In genomic region chr1:9095818-9096217, GRCh38 we compare ENCODE assay signal across 37 cellular contexts. TPM values are rescaled to one million over a fixed set of nuclear protein-coding genes. Genes with fewer than 3 reads are reported as not detected.
"Had no signal": no experiment of that assay in that cellular context is flagged by ENCODE, and none has a peak within 500 bp of the region (broad histone marks: within the 10 kb centered on the region; RNA-seq: fewer than 3 reads in every experiment).

No MANE protein-coding gene starts in this region.

- H3K4me3 ChIP-seq: adrenal gland, ascending aorta, breast epithelium, cardiac muscle cell, esophagus muscularis mucosa, gastrocnemius medialis, heart left ventricle had no signal

- H3K36me3 Mint-ChIP-seq: activated CD4-positive, alpha-beta memory T cell treated with anti-CD3 and anti-CD28 coated beads for 36 hours; activated CD8-positive, alpha-beta memory T cell treated with anti-CD3 and anti-CD28 coated beads, Interleukin-2, amount 10 ng/mL, durations not matched to agents 7 days and 5 days; activated naive CD4-positive, alpha-beta T cell treated with anti-CD3 and anti-CD28 coated beads, Interleukin-2, amount 50 U/mL, for 24 hours; activated naive CD8-positive, alpha-beta T cell treated with anti-CD3 and anti-CD28 coated beads for 36 hours; brain had no signal

- H3K27me3 ChIP-seq: adrenal gland, ascending aorta, breast epithelium, cardiac muscle cell, esophagus muscularis mucosa, gastrocnemius medialis, heart left ventricle had no signal

- DNase-seq: activated CD4-positive, alpha-beta memory T cell treated with anti-CD3 and anti-CD28 coated beads for 36 hours; activated CD4-positive, alpha-beta T cell treated with anti-CD3 and anti-CD28 coated beads for 36 hours; activated CD4-positive, alpha-beta T cell treated with anti-CD3 and anti-CD28 coated beads, Interleukin-2, amount 10 ng/mL, durations not matched to agents 24 days and 14 days; activated CD4-positive, CD25-positive, alpha-beta regulatory T cell; activated CD4-positive, CD25-positive, alpha-beta regulatory T cell treated with anti-CD3 and anti-CD28 coated beads, Interleukin-2, amount 50 U/mL, for 72 hours; activated CD8-positive, alpha-beta memory T cell treated with anti-CD3 and anti-CD28 coated beads, Interleukin-2, amount 10 ng/mL, durations not matched to agents 7 days and 5 days; activated CD8-positive, alpha-beta memory T cell treated with anti-CD3 and anti-CD28 coated beads, Interleukin-2, amount 50 U/mL, for 4 hours; activated CD8-positive, alpha-beta T cell treated with anti-CD3 and anti-CD28 coated beads, Interleukin-2, amount 10 ng/mL, durations not matched to agents 7 days and 5 days; activated effector memory CD4-positive, alpha-beta T cell treated with anti-CD3 and anti-CD28 coated beads, Interleukin-2, amount 50 U/mL, for 16 hours; activated naive CD4-positive, alpha-beta T cell treated with anti-CD3 and anti-CD28 coated beads for 36 hours; activated naive CD8-positive, alpha-beta T cell treated with anti-CD3 and anti-CD28 coated beads for 36 hours; activated naive CD8-positive, alpha-beta T cell treated with anti-CD3 and anti-CD28 coated beads, Interleukin-2, amount 50 U/mL, for 24 hours; activated T-cell treated with anti-CD3 and anti-CD28 coated beads, Interleukin-2, amount 50 U/mL, for 1 hour; activated T-cell treated with anti-CD3 and anti-CD28 coated beads, Interleukin-2, amount 50 U/mL, for 48 hours; adrenal gland; effector CD8-positive, alpha-beta T cell; foreskin keratinocyte; gastrocnemius medialis; glutamatergic neuron; heart left ventricle; T-helper 1 cell; T-helper 17 cell; T1000; WERI-Rb-1 had no signal

- H3K27ac Mint-ChIP-seq: activated CD4-positive, alpha-beta memory T cell treated with anti-CD3 and anti-CD28 coated beads for 36 hours; activated CD4-positive, alpha-beta T cell treated with anti-CD3 and anti-CD28 coated beads for 36 hours; activated CD4-positive, alpha-beta T cell treated with anti-CD3 and anti-CD28 coated beads, Interleukin-2, amount 10 ng/mL, durations not matched to agents 24 days and 14 days; activated CD8-positive, alpha-beta memory T cell treated with anti-CD3 and anti-CD28 coated beads, Interleukin-2, amount 10 ng/mL, durations not matched to agents 7 days and 5 days; activated CD8-positive, alpha-beta T cell treated with anti-CD3 and anti-CD28 coated beads, Interleukin-2, amount 10 ng/mL, durations not matched to agents 7 days and 5 days; activated naive CD4-positive, alpha-beta T cell treated with anti-CD3 and anti-CD28 coated beads for 36 hours; activated naive CD4-positive, alpha-beta T cell treated with anti-CD3 and anti-CD28 coated beads, Interleukin-2, amount 50 U/mL, for 24 hours; activated naive CD8-positive, alpha-beta T cell treated with anti-CD3 and anti-CD28 coated beads for 36 hours; activated naive CD8-positive, alpha-beta T cell treated with anti-CD3 and anti-CD28 coated beads, Interleukin-2, amount 50 U/mL, for 24 hours; activated T-helper 1 cell treated with anti-CD3 and anti-CD28 coated beads, Interleukin-12 subunit alpha, Interleukin-12 subunit beta, Interleukin-2, Interleukin-4 antibody, amounts not matched to agents 30 ng/mL and 10 ng/mL and 1 ng/mL, durations not matched to agents 14 hours and 24 hours and 36 hours; activated T-helper 2 cell treated with anti-CD3 and anti-CD28 coated beads, Interferon-gamma antibody, Interleukin-2, Interleukin-4, amounts not matched to agents 10 μg/mL and 5 μg/mL and 100 μg/mL, durations not matched to agents 14 hours and 24 hours and 36 hours; brain; T-helper 17 cell; T-helper 2 cell treated with Interferon-gamma antibody and Interleukin-4, amounts not matched to agents 5 μg/mL and 100 μg/mL, for 36 hours had no signal

- H3K4me1 ChIP-seq: adrenal gland, ascending aorta, breast epithelium, foreskin keratinocyte had no signal

- H3K27ac ChIP-seq: adrenal gland, ascending aorta, breast epithelium, cardiac muscle cell, esophagus muscularis mucosa, foreskin keratinocyte, gastrocnemius medialis, heart left ventricle, WERI-Rb-1 had no signal

- H3K9me3 Mint-ChIP-seq: activated CD4-positive, alpha-beta memory T cell treated with anti-CD3 and anti-CD28 coated beads for 36 hours; activated CD4-positive, alpha-beta T cell treated with anti-CD3 and anti-CD28 coated beads, Interleukin-2, amount 10 ng/mL, durations not matched to agents 24 days and 14 days; activated naive CD4-positive, alpha-beta T cell treated with anti-CD3 and anti-CD28 coated beads for 36 hours; activated naive CD4-positive, alpha-beta T cell treated with anti-CD3 and anti-CD28 coated beads, Interleukin-2, amount 50 U/mL, for 24 hours; activated naive CD8-positive, alpha-beta T cell treated with anti-CD3 and anti-CD28 coated beads for 36 hours; activated naive CD8-positive, alpha-beta T cell treated with anti-CD3 and anti-CD28 coated beads, Interleukin-2, amount 50 U/mL, for 24 hours; activated T-helper 1 cell treated with anti-CD3 and anti-CD28 coated beads, Interleukin-12 subunit alpha, Interleukin-12 subunit beta, Interleukin-2, Interleukin-4 antibody, amounts not matched to agents 30 ng/mL and 10 ng/mL and 1 ng/mL, durations not matched to agents 14 hours and 24 hours and 36 hours; activated T-helper 2 cell treated with anti-CD3 and anti-CD28 coated beads, Interferon-gamma antibody, Interleukin-2, Interleukin-4, amounts not matched to agents 10 μg/mL and 5 μg/mL and 100 μg/mL, durations not matched to agents 14 hours and 24 hours and 36 hours; central memory CD8-positive, alpha-beta T cell; T-helper 2 cell treated with Interferon-gamma antibody and Interleukin-4, amounts not matched to agents 5 μg/mL and 100 μg/mL, for 36 hours had no signal

- H3K9me3 ChIP-seq: adrenal gland, ascending aorta, breast epithelium, esophagus muscularis mucosa, gastrocnemius medialis had no signal

- H3K27me3 Mint-ChIP-seq: activated CD4-positive, alpha-beta memory T cell treated with anti-CD3 and anti-CD28 coated beads for 36 hours; activated CD4-positive, alpha-beta T cell treated with anti-CD3 and anti-CD28 coated beads for 36 hours; activated naive CD4-positive, alpha-beta T cell treated with anti-CD3 and anti-CD28 coated beads, Interleukin-2, amount 50 U/mL, for 24 hours; activated naive CD8-positive, alpha-beta T cell treated with anti-CD3 and anti-CD28 coated beads for 36 hours; activated naive CD8-positive, alpha-beta T cell treated with anti-CD3 and anti-CD28 coated beads, Interleukin-2, amount 50 U/mL, for 24 hours; brain; central memory CD8-positive, alpha-beta T cell; T-helper 17 cell had no signal

- H3K4me1 Mint-ChIP-seq: activated CD4-positive, alpha-beta T cell treated with anti-CD3 and anti-CD28 coated beads for 36 hours; activated CD4-positive, alpha-beta T cell treated with anti-CD3 and anti-CD28 coated beads, Interleukin-2, amount 10 ng/mL, durations not matched to agents 24 days and 14 days; activated CD8-positive, alpha-beta memory T cell treated with anti-CD3 and anti-CD28 coated beads, Interleukin-2, amount 10 ng/mL, durations not matched to agents 7 days and 5 days; activated naive CD4-positive, alpha-beta T cell treated with anti-CD3 and anti-CD28 coated beads, Interleukin-2, amount 50 U/mL, for 24 hours; activated naive CD8-positive, alpha-beta T cell treated with anti-CD3 and anti-CD28 coated beads for 36 hours; activated naive CD8-positive, alpha-beta T cell treated with anti-CD3 and anti-CD28 coated beads, Interleukin-2, amount 50 U/mL, for 24 hours; brain; central memory CD8-positive, alpha-beta T cell had no signal

- ATAC-seq: activated CD4-positive, alpha-beta T cell treated with anti-CD3 and anti-CD28 coated beads for 36 hours; activated CD8-positive, alpha-beta memory T cell treated with anti-CD3 and anti-CD28 coated beads, Interleukin-2, amount 10 ng/mL, durations not matched to agents 7 days and 5 days; activated CD8-positive, alpha-beta T cell treated with anti-CD3 and anti-CD28 coated beads, Interleukin-2, amount 10 ng/mL, durations not matched to agents 7 days and 5 days; activated naive CD8-positive, alpha-beta T cell treated with anti-CD3 and anti-CD28 coated beads, Interleukin-2, amount 50 U/mL, for 24 hours; foreskin keratinocyte; gastrocnemius medialis; heart left ventricle; T-helper 17 cell had no signal

- H3K4me3 Mint-ChIP-seq: activated CD4-positive, alpha-beta memory T cell treated with anti-CD3 and anti-CD28 coated beads for 36 hours; activated CD4-positive, alpha-beta T cell treated with anti-CD3 and anti-CD28 coated beads for 36 hours; activated CD4-positive, alpha-beta T cell treated with anti-CD3 and anti-CD28 coated beads, Interleukin-2, amount 10 ng/mL, durations not matched to agents 24 days and 14 days; activated CD8-positive, alpha-beta memory T cell treated with anti-CD3 and anti-CD28 coated beads, Interleukin-2, amount 10 ng/mL, durations not matched to agents 7 days and 5 days; activated CD8-positive, alpha-beta T cell treated with anti-CD3 and anti-CD28 coated beads, Interleukin-2, amount 10 ng/mL, durations not matched to agents 7 days and 5 days; activated naive CD4-positive, alpha-beta T cell treated with anti-CD3 and anti-CD28 coated beads for 36 hours; activated naive CD4-positive, alpha-beta T cell treated with anti-CD3 and anti-CD28 coated beads, Interleukin-2, amount 50 U/mL, for 24 hours; activated naive CD8-positive, alpha-beta T cell treated with anti-CD3 and anti-CD28 coated beads for 36 hours; activated naive CD8-positive, alpha-beta T cell treated with anti-CD3 and anti-CD28 coated beads, Interleukin-2, amount 50 U/mL, for 24 hours; activated T-helper 1 cell treated with anti-CD3 and anti-CD28 coated beads, Interleukin-12 subunit alpha, Interleukin-12 subunit beta, Interleukin-2, Interleukin-4 antibody, amounts not matched to agents 30 ng/mL and 10 ng/mL and 1 ng/mL, durations not matched to agents 14 hours and 24 hours and 36 hours; brain; central memory CD8-positive, alpha-beta T cell; T-helper 17 cell; T-helper 2 cell treated with Interferon-gamma antibody and Interleukin-4, amounts not matched to agents 5 μg/mL and 100 μg/mL, for 36 hours had no signal

- H3K36me3 ChIP-seq: adrenal gland, ascending aorta, breast epithelium, cardiac muscle cell, esophagus muscularis mucosa, gastrocnemius medialis, heart left ventricle, WERI-Rb-1 had no signal

RNA-seq across cellular contexts. Expression of gene SLC2A5, which starts 26.4 kb away (rescaled TPM):
- total RNA-seq: activated CD4-positive, alpha-beta memory T cell treated with anti-CD3 and anti-CD28 coated beads for 36 hours; activated CD4-positive, alpha-beta T cell treated with anti-CD3 and anti-CD28 coated beads for 36 hours; activated CD4-positive, alpha-beta T cell treated with anti-CD3 and anti-CD28 coated beads, Interleukin-2, amount 10 ng/mL, durations not matched to agents 24 days and 14 days; activated CD8-positive, alpha-beta memory T cell treated with anti-CD3 and anti-CD28 coated beads for 36 hours; activated CD8-positive, alpha-beta memory T cell treated with anti-CD3 and anti-CD28 coated beads, Interleukin-2, amount 10 ng/mL, durations not matched to agents 7 days and 5 days; activated CD8-positive, alpha-beta T cell treated with anti-CD3 and anti-CD28 coated beads, Interleukin-2, amount 10 ng/mL, durations not matched to agents 7 days and 5 days; activated naive CD4-positive, alpha-beta T cell treated with anti-CD3 and anti-CD28 coated beads for 36 hours; activated T-helper 2 cell treated with anti-CD3 and anti-CD28 coated beads, Interferon-gamma antibody, Interleukin-2, Interleukin-4, amounts not matched to agents 10 μg/mL and 5 μg/mL and 100 μg/mL, durations not matched to agents 14 hours and 24 hours and 36 hours; cardiac muscle cell; endothelial cell of umbilical vein; epithelial cell of proximal tubule had no signal
- polyA plus RNA-seq: cardiac muscle cell, endothelial cell of umbilical vein had no signal
